In the genomic region with DNA sequence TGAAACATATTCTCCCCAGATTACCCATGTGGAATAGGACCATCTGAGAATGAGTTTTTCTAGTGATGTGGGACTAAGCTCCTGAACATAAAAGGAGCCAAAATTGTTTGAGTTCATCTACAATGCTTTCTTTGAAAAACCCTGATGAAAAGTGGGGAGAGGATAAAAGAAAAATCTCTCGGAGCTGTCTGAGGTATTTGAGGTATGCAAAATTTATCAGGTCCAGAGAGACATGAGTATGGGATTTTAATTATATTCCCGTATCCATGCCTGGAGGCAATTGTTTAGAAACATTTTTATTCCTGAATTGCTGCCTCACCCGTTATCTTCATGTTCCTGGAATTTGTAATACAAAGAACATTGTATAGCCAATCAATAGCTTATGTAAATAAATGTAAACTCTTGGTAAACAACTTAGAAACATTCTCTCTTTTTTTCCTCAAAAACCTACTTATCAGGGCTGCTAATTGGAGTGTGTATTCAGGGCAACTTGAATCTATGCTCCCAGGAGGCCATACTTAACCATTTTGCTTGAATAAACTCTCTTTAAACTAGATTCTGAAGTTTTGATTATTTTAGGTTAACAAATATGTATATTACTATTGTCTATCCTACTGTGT, we compare ENCODE assay signal across 1 cellular context.
TF ChIP-seq lines count a peak whose summit lies in the region.

No MANE protein-coding gene starts in this region.

TF ChIP-seq in GM23338, 12 proteins besides CTCF, POLR2A, EP300 and RAD21:
- TF ChIP-seq STAT1 (IDR thresholded peaks at IDR 0.05; ENCODE audit: unreplicated experiment) = no peak
- TF ChIP-seq NANOG (IDR thresholded peaks at IDR 0.05; ENCODE audit: borderline replicate concordance) = peak; percentile 25; the same call in 1 of the 2 replicates
